In genomic region chr16:72969146-72969545, GRCh38 we compare ENCODE assay signal across 13 cellular contexts.
"Had no signal": no experiment of that assay in that cellular context is flagged by ENCODE, and none has a peak within 500 bp of the region (broad histone marks: within the 10 kb centered on the region; RNA-seq: fewer than 3 reads in every experiment).

No MANE protein-coding gene starts in this region.

- H3K27me3 ChIP-seq: breast epithelium, heart right ventricle, sigmoid colon, testis had no signal

- H3K36me3 ChIP-seq: breast epithelium, sigmoid colon had no signal

- H3K27ac ChIP-seq: breast epithelium, heart right ventricle, testis had no signal

- H3K4me1 ChIP-seq: breast epithelium, testis had no signal

- ATAC-seq: activated CD4-positive, CD25-positive, alpha-beta regulatory T cell treated with anti-CD3 and anti-CD28 coated beads, Interleukin-2, amount 50 U/mL, for 24 hours; stimulated activated naive CD8-positive, alpha-beta T cell treated with anti-CD3 and anti-CD28 coated beads, Interleukin-15, Interleukin-2, amounts not matched to agents 100 U/mL and 50 U/mL, for 24 hours had no signal

- H3K9me3 ChIP-seq: breast epithelium, heart right ventricle, sigmoid colon, testis had no signal

- H3K4me3 ChIP-seq: breast epithelium, heart right ventricle, sigmoid colon, testis had no signal

- DNase-seq: activated CD4-positive, alpha-beta T cell treated with anti-CD3 and anti-CD28 coated beads, Interleukin-2, amount 50 U/mL, for 4 hours; activated effector memory CD4-positive, alpha-beta T cell treated with anti-CD3 and anti-CD28 coated beads, Interleukin-2, amount 50 U/mL, for 16 hours; activated naive CD8-positive, alpha-beta T cell treated with anti-CD3 and anti-CD28 coated beads for 36 hours; activated T-cell treated with anti-CD3 and anti-CD28 coated beads, Interleukin-2, amount 50 U/mL, for 1 hour; foreskin melanocyte; heart right ventricle; sigmoid colon; stimulated activated CD4-positive, alpha-beta T cell treated with anti-CD3 and anti-CD28 coated beads, Interleukin-4, amount 100 ng/mL, for 1 hour; stimulated activated CD8-positive, alpha-beta memory T cell treated with anti-CD3 and anti-CD28 coated beads, Interleukin-4, amount 100 ng/mL, for 48 hours; stimulated activated naive CD8-positive, alpha-beta T cell treated with anti-CD3 and anti-CD28 coated beads, Interleukin-15, Interleukin-2, amounts not matched to agents 100 U/mL and 50 U/mL, for 24 hours; testis had no signal
